Comparison of ENCODE assay signal across 1 cellular context in the genomic region with DNA sequence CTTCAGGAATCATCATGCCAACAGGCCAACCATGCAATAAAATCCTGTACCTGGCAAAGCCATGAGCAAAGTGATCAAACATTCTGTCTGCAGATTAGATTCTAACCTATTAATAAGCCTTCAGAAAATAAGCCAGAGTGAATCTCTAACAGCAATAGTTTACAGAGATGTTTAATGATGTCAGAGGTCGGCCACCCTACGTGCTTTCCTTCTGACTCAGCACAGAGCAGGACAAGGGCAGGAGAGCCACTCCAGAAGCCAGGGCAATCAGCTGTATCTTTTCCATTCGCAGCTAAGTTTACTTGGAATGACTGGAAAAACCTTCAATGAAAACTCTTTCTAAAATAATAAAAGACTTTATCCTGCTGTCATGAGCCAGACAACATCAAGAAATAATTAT.
TF ChIP-seq lines count a peak whose summit lies in the region.

No MANE protein-coding gene starts in this region.

TF ChIP-seq in A549, 52 proteins besides CTCF, POLR2A, EP300 and RAD21 (continued from another document):
- no peak for TF ChIP-seq TP53 (CRISPR knock-in tag; IDR thresholded peaks at IDR 0.05)
- TF ChIP-seq ZSCAN20 (CRISPR knock-in tag; IDR thresholded peaks at IDR 0.05) = no peak
- TF ChIP-seq RCOR1 (IDR thresholded peaks at IDR 0.05; ENCODE audit: low read depth, low read length) = no peak
- TF ChIP-seq CHD4 (IDR thresholded peaks at IDR 0.05; ENCODE audit: borderline replicate concordance) = no peak
- no peak for TF ChIP-seq ZC3H11A (IDR thresholded peaks at IDR 0.05)
- TF ChIP-seq, protein P1, sequence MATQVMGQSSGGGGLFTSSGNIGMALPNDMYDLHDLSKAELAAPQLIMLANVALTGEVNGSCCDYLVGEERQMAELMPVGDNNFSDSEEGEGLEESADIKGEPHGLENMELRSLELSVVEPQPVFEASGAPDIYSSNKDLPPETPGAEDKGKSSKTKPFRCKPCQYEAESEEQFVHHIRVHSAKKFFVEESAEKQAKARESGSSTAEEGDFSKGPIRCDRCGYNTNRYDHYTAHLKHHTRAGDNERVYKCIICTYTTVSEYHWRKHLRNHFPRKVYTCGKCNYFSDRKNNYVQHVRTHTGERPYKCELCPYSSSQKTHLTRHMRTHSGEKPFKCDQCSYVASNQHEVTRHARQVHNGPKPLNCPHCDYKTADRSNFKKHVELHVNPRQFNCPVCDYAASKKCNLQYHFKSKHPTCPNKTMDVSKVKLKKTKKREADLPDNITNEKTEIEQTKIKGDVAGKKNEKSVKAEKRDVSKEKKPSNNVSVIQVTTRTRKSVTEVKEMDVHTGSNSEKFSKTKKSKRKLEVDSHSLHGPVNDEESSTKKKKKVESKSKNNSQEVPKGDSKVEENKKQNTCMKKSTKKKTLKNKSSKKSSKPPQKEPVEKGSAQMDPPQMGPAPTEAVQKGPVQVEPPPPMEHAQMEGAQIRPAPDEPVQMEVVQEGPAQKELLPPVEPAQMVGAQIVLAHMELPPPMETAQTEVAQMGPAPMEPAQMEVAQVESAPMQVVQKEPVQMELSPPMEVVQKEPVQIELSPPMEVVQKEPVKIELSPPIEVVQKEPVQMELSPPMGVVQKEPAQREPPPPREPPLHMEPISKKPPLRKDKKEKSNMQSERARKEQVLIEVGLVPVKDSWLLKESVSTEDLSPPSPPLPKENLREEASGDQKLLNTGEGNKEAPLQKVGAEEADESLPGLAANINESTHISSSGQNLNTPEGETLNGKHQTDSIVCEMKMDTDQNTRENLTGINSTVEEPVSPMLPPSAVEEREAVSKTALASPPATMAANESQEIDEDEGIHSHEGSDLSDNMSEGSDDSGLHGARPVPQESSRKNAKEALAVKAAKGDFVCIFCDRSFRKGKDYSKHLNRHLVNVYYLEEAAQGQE (IDR thresholded peaks at IDR 0.05) = no peak
- TF ChIP-seq SMC3 (IDR thresholded peaks at IDR 0.05) = no peak
